8 cellular contexts compared by ENCODE assay signal in genomic region chr20:58228484-58229197, GRCh38. TPM values are rescaled to one million over a fixed set of nuclear protein-coding genes. Genes with fewer than 3 reads are reported as not detected.
DNase-seq lines count a peak whose midpoint lies in the region; ATAC-seq and TF ChIP-seq lines count a peak whose summit lies in the region.

Gene ANKRD60 (minus strand): TSS chr20:58228653. CDS start chr20:58228653, 0 bp downstream.

- peak within 1 kb of the TSS; percentile 29 for H3K4me3 ChIP-seq in BJ (ENCODE audit: low read depth, low read length)
- H3K4me3 ChIP-seq in iPS-18c (ENCODE audit: insufficient read depth, low read depth, low read length) = peak within 1 kb of the TSS; percentile 58

- peaks cover 26% of the 10 kb centered on the region for H3K27me3 ChIP-seq in BJ (ENCODE audit: control insufficient read depth, insufficient read depth, low read length)

- POLR2A ChIA-PET in BJ (lab: Charles Lee) = no interaction called here

- no peaks in the 10 kb centered on the region for H3K9me3 Mint-ChIP-seq in activated naive CD4-positive, alpha-beta T cell treated with anti-CD3 and anti-CD28 coated beads, Interleukin-2, amount 50 U/mL, for 72 hours

- H3K36me3 ChIP-seq in BJ (ENCODE audit: control insufficient read depth, insufficient read depth, low read length) = no peaks in the 10 kb centered on the region

- H3K36me3 Mint-ChIP-seq in activated naive CD4-positive, alpha-beta T cell treated with anti-CD3 and anti-CD28 coated beads, Interleukin-2, amount 50 U/mL, for 72 hours = peaks cover 23 to 29% of the 10 kb centered on the region in 2 donors

- peaks cover 3% of the 10 kb centered on the region for H3K9me3 ChIP-seq in iPS-18c (ENCODE audit: control insufficient read depth, insufficient read depth, low read length)

- DNase-seq in BJ (ENCODE audit: low read depth) (no peak), NCI-H526 treated with DMSO at 0.1 percent for 48 hours (lab: John Stamatoyannopoulos, UW) (peak; percentile 63), hippocampal formation (lab: John Stamatoyannopoulos, UW) (no peak), foreskin melanocyte (no peak)
- DNase-seq in activated naive CD4-positive, alpha-beta T cell treated with anti-CD3 and anti-CD28 coated beads, Interleukin-2, amount 50 U/mL, for 72 hours (ENCODE audit: low spot score in 2 of 2) = peak; percentile 40 to 55
- DNase-seq in stimulated activated naive CD4-positive, alpha-beta T cell (lab: John Stamatoyannopoulos, UW) = peak; percentile 47 to 70 (median 66)

- peak within 1 kb of the TSS in 1 of 2 donors; percentile 10 for H3K27ac Mint-ChIP-seq in activated naive CD4-positive, alpha-beta T cell treated with anti-CD3 and anti-CD28 coated beads, Interleukin-2, amount 50 U/mL, for 72 hours

- peak; percentile 52 to 59 for ATAC-seq in activated naive CD4-positive, alpha-beta T cell treated with anti-CD3 and anti-CD28 coated beads, Interleukin-2, amount 50 U/mL, for 72 hours
- no peak for ATAC-seq in GM19455 (IDR thresholded peaks at IDR 0.05; ENCODE audit: unreplicated experiment)

- no peak for TF ChIP-seq CTCF in BJ (IDR thresholded peaks at IDR 0.05; ENCODE audit: insufficient read depth, low read depth, low read length)

- CTCF ChIA-PET in BJ (lab: Yijun Ruan, JAX) = no interaction called here

RNA-seq across cellular contexts. Expression of gene ANKRD60, which starts in this region (rescaled TPM):
- polyA plus RNA-seq in BJ (2011; rRNA removed) = not detected in 2 replicates
- not detected in 2 replicates for polyA minus RNA-seq in BJ (2011; rRNA and poly(A)+ RNA removed)
- not detected for total RNA-seq in activated naive CD4-positive, alpha-beta T cell treated with anti-CD3 and anti-CD28 coated beads, Interleukin-2, amount 50 U/mL, for 72 hours

Comparison
In these comparisons a context has a peak if more than half of its experiments do, and no peak if none do; other contexts are left out.
1. Peak in DNase-seq and ATAC-seq in activated naive CD4-positive, alpha-beta T cell treated with anti-CD3 and anti-CD28 coated beads, Interleukin-2, amount 50 U/mL, for 72 hours; RNA of the gene not detected or under 1 TPM.
2. DNase-seq: peak in NCI-H526 treated with DMSO at 0.1 percent for 48 hours (single experiment) and stimulated activated naive CD4-positive, alpha-beta T cell (6 of 6); none in BJ (single experiment), hippocampal formation (0 of 2) and foreskin melanocyte (single experiment).